In genomic region chr7:1010226-1010625, GRCh38 we compare ENCODE assay signal across 1 cellular context.
TF ChIP-seq lines count a peak whose summit lies in the region.

No MANE protein-coding gene starts in this region.

TF ChIP-seq in HepG2, 621 proteins besides CTCF, POLR2A, EP300 and RAD21:
- TF ChIP-seq ZBTB8A (CRISPR knock-in tag; IDR thresholded peaks at IDR 0.05; ENCODE audit: borderline replicate concordance, low read depth) = no peak
- no peak for TF ChIP-seq TOPORS (CRISPR knock-in tag; IDR thresholded peaks at IDR 0.05)
- TF ChIP-seq UBTF (CRISPR knock-in tag; IDR thresholded peaks at IDR 0.05) = no peak
- TF ChIP-seq AGO2 (optimal IDR thresholded peaks at IDR 0.05; ENCODE audit: low read depth, low read length) = peak; percentile 42
- TF ChIP-seq ZFP36L2 (CRISPR knock-in tag; IDR thresholded peaks at IDR 0.05) = no peak
